ENCODE assay signal across 8 cellular contexts in the genomic region with DNA sequence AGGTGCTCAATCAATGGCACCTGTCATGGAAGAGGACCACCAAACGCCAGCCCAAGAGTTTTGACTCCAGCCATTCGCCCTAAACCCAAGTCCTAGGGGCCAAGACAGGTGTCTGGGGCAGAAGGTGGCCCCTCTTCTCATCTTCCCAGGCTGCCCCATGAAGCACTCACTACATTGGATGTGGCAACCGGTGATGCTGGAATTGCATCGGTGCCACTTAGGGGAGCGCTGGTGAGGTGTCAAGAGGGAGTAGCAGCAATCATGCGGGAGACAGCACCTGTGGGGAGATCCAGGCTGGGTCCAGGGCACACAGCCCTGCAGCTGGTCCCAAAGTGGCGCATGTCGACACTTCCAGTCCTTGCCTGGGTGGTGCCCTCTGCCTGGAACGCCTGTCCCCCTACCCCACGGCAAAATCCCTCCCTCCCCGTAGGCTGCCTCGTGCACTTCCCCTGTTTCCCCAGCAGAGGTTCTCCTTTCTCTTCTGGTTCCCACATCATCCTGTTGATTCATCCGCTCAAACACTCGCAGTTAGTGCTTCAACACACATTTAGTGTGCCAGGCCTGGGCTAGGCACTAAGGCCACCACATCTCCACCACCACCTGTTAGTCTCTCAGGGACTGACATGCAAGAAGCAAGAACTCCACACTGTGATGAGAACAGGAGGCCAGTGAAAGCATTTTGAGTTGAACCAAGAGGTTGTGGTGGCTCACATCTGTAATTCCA. TPM values are rescaled to one million over a fixed set of nuclear protein-coding genes. Genes with fewer than 3 reads are reported as not detected.
DNase-seq lines count a peak whose midpoint lies in the region; ATAC-seq, FAIRE-seq and TF ChIP-seq lines count a peak whose summit lies in the region.

No MANE protein-coding gene starts in this region.

- POLR2A ChIA-PET in RWPE1 (lab: Yijun Ruan, JAX; ENCODE audit: low non-redundant PET), result no interaction called here

- TF ChIP-seq CTCF in RWPE1 (conservative IDR thresholded peaks at IDR 0.05; ENCODE audit: low read depth) (peak; percentile 42), bronchial epithelial cell (IDR thresholded peaks at IDR 0.05; ENCODE audit: insufficient read depth, low read length, severe bottlenecking) (peak; percentile 87), kidney epithelial cell (IDR thresholded peaks at IDR 0.05; ENCODE audit: insufficient read depth, low read length, poor library complexity, severe bottlenecking) (peak; percentile 82)

- CTCF ChIA-PET in RWPE1 (lab: Yijun Ruan, JAX), result interaction anchor here (0.7 to 1.0 kb wide), 2 partner anchors 32 to 312 kb away, joined by 3 read pairs; no protein-coding TSS in a partner anchor

- DNase-seq in DMS153 (lab: John Stamatoyannopoulos, UW), result peak; percentile 41
- DNase-seq in HPDE6-E6E7 (ENCODE audit: extremely low spot score), result peak; percentile 71
- peak; percentile 67 for DNase-seq in RWPE1 (ENCODE audit: low spot score)
- DNase-seq in bronchial epithelial cell (ENCODE audit: low read depth), result peak; percentile 55
- no peak for DNase-seq in kidney epithelial cell (ENCODE audit: low read depth)
- DNase-seq in stimulated activated CD8-positive, alpha-beta memory T cell treated with anti-CD3 and anti-CD28 coated beads, Interleukin-4, amount 100 ng/mL, for 48 hours, result peak; percentile 46

- H3K27ac ChIP-seq in RWPE1, result no peak overlapping the region

- no peaks in the 10 kb centered on the region for H3K36me3 ChIP-seq in bronchial epithelial cell (ENCODE audit: control insufficient read depth, insufficient read depth, low read length)
- H3K36me3 ChIP-seq in kidney epithelial cell (ENCODE audit: control insufficient read depth, insufficient read depth, low read length), result no peaks in the 10 kb centered on the region

- FAIRE-seq in bronchial epithelial cell (lab: Jason Lieb, UNC), result peak; percentile 83

- no peaks in the 10 kb centered on the region for H3K27me3 ChIP-seq in bronchial epithelial cell (ENCODE audit: control insufficient read depth, insufficient read depth, low read length)
- H3K27me3 ChIP-seq in kidney epithelial cell (ENCODE audit: control insufficient read depth, insufficient read depth, low read length), result peaks cover 7% of the 10 kb centered on the region

- H3K4me3 ChIP-seq in bronchial epithelial cell (ENCODE audit: low read depth, low read length), result no peak overlapping the region
- no peak overlapping the region for H3K4me3 ChIP-seq in kidney epithelial cell (ENCODE audit: low read depth, low read length)

- ATAC-seq in GM21717 (IDR thresholded peaks at IDR 0.05; ENCODE audit: unreplicated experiment) (no peak), HG02588 (IDR thresholded peaks at IDR 0.05; ENCODE audit: unreplicated experiment) (no peak)

RNA-seq across cellular contexts. Expression of a gene that starts 18.5 kb away (rescaled TPM):
- not detected in 2 replicates for total RNA-seq in bronchial epithelial cell
- total RNA-seq in kidney epithelial cell, result not detected in 2 replicates

RNA-seq across cellular contexts. Expression of a gene that starts 30.8 kb away (rescaled TPM):
- total RNA-seq in bronchial epithelial cell, result not detected in 2 replicates
- total RNA-seq in kidney epithelial cell, result not detected in 2 replicates

RNA-seq across cellular contexts. Expression of a gene that starts 38.3 kb away (rescaled TPM):
- total RNA-seq in bronchial epithelial cell (not detected in 2 replicates), kidney epithelial cell (6.9 and 9.2 TPM in 2 replicates)
